Comparison of ENCODE assay signal across 20 cellular contexts in genomic region chr19:31595521-31595920, GRCh38.
"Had no signal": no experiment of that assay in that cellular context is flagged by ENCODE, and none has a peak within 500 bp of the region (broad histone marks: within the 10 kb centered on the region; RNA-seq: fewer than 3 reads in every experiment).

No MANE protein-coding gene starts in this region.

- H3K36me3 Mint-ChIP-seq: naive thymus-derived CD8-positive, alpha-beta T cell had no signal

- H3K9me3 Mint-ChIP-seq: central memory CD8-positive, alpha-beta T cell; dendritic cell treated with granulocyte-macrophage colony-stimulating factor and Interleukin-4, amounts not matched to agents 40 ng/mL and 50 ng/mL, for 4 days had no signal

- H3K27me3 Mint-ChIP-seq: dendritic cell treated with granulocyte-macrophage colony-stimulating factor and Interleukin-4, amounts not matched to agents 40 ng/mL and 50 ng/mL, for 4 days had no signal

- H3K4me3 Mint-ChIP-seq: central memory CD8-positive, alpha-beta T cell; dendritic cell treated with granulocyte-macrophage colony-stimulating factor and Interleukin-4, amounts not matched to agents 40 ng/mL and 50 ng/mL, for 4 days; effector memory CD8-positive, alpha-beta T cell; naive thymus-derived CD8-positive, alpha-beta T cell had no signal

- H3K27ac Mint-ChIP-seq: dendritic cell treated with granulocyte-macrophage colony-stimulating factor and Interleukin-4, amounts not matched to agents 40 ng/mL and 50 ng/mL, for 4 days; effector memory CD8-positive, alpha-beta T cell; naive thymus-derived CD8-positive, alpha-beta T cell had no signal

- H3K4me1 Mint-ChIP-seq: central memory CD8-positive, alpha-beta T cell; naive thymus-derived CD8-positive, alpha-beta T cell had no signal

- H3K9me3 ChIP-seq: esophagus squamous epithelium, gastroesophageal sphincter, mucosa of descending colon, neutrophil, ovary, right atrium auricular region, sigmoid colon had no signal

- DNase-seq: effector memory CD8-positive, alpha-beta T cell; esophagus squamous epithelium; foreskin fibroblast; glutamatergic neuron; kidney glomerular epithelial cell; mammary epithelial cell; mucosa of descending colon; naive thymus-derived CD8-positive, alpha-beta T cell; ovary; sigmoid colon; small intestine; stimulated activated CD4-positive, alpha-beta T cell treated with anti-CD3 and anti-CD28 coated beads, Interleukin-12 subunit alpha, Interleukin-12 subunit beta, amount 100 ng/mL, for 4 hours; stimulated activated naive CD4-positive, alpha-beta T cell; stomach; trophoblast cell had no signal

- H3K4me3 ChIP-seq: esophagus squamous epithelium, gastroesophageal sphincter, mucosa of descending colon, ovary, right atrium auricular region, sigmoid colon, stomach had no signal
